8 cellular contexts compared by ENCODE assay signal in the genomic region with DNA sequence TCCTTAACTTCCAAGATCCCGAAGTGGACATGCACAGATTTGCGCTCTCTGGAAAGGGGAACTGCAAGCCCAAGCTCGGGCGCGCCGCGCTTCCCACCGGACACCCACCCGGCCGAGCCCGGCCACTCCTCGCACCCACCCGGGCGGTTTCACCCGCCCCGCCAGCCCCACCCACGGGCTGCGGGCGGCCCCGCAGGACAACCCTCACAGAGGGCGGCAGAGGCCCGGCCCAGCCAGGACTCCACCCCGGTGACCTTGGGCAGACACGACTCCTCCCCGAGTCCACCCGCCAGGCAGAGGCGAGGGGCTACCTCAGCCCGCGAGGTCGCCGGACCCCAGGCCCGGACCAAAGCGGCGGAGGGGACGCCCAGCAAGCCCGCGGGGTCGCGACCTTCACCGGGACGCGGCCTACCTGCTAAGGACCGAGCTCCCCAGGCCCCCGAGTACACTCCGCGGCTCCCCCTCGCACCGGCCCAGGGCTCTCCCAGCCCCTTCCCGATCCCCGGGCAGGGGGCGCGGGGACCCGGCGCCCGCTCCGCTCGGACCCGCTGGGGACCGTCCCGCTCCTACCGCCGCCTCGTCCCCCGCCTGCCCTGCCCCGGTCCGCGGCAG.
DNase-seq lines count a peak whose midpoint lies in the region; ATAC-seq, FAIRE-seq and TF ChIP-seq lines count a peak whose summit lies in the region.
"Not testable (repeated sequence)": the region's sequence is repeated elsewhere in the genome, so short reads cannot be mapped to it uniquely, and the experiment has no call there.

No MANE protein-coding gene starts in this region.

- CTCF ChIA-PET in AG04449 (lab: Yijun Ruan, JAX), result interaction anchor here (0.6 kb wide), 1 partner anchor 28 kb away, joined by 3 read pairs; no protein-coding TSS in a partner anchor
- CTCF ChIA-PET in endothelial cell of umbilical vein (lab: Charles Lee); HepG2 (lab: Yijun Ruan, JAX; ENCODE audit: low intra/inter-chr PET ratio, low total read pairs): not testable (repeated sequence)

- not testable (repeated sequence) for TF ChIP-seq POLR2A in endothelial cell of umbilical vein (IDR thresholded peaks at IDR 0.05; ENCODE audit: low read depth, low read length); HepG2 (IDR thresholded peaks at IDR 0.05; ENCODE audit: insufficient read depth in 1 of 2, low read depth in 2 of 2, low read length in 2 of 2)

- intact Hi-C loops in endothelial cell of umbilical vein (cut with micrococcal nuclease); HepG2 (cut with micrococcal nuclease; ENCODE audit: unreplicated experiment); sciatic nerve (cut with DNase I): not testable (repeated sequence)

- not testable (repeated sequence) for H4K20me1 ChIP-seq in KMS-11 (ENCODE audit: insufficient read depth); endothelial cell of umbilical vein (replicated peaks; ENCODE audit: control insufficient read depth, extremely low read depth, insufficient read depth, low read length); HepG2 (ENCODE audit: insufficient read depth, low read length)

- dilution Hi-C loops in endothelial cell of umbilical vein (cut with MboI; ENCODE audit: extremely low pct_ligation_motif_present, low sequenced_read_pairs), result not testable (repeated sequence)

- H2AFZ ChIP-seq in KMS-11 (ENCODE audit: low read depth), result peak overlapping the region; percentile 94; the same call in 1 of the 2 replicates
- not testable (repeated sequence) for H2AFZ ChIP-seq in endothelial cell of umbilical vein (ENCODE audit: low read depth, low read length); HepG2 (ENCODE audit: low read length)

- in situ Hi-C loops in HepG2 (cut with HindIII; ENCODE audit: extremely low pct_ligation_motif_present, low pct_unique_long_range_greater_than_20kb), result not testable (repeated sequence)

- not testable (repeated sequence) for H3K4me1 Mint-ChIP-seq in activated T-cell treated with anti-CD3 and anti-CD28 coated beads, Interleukin-2, amount 50 U/mL, for 4 hours (ENCODE audit: low read depth)

- H3K4me3 Mint-ChIP-seq in activated T-cell treated with anti-CD3 and anti-CD28 coated beads, Interleukin-2, amount 50 U/mL, for 4 hours, result peak overlapping the region; percentile 77

- POLR2A ChIA-PET in AG04449 (lab: Yijun Ruan, JAX); endothelial cell of umbilical vein (lab: Charles Lee); HepG2 (lab: Yijun Ruan, JAX): not testable (repeated sequence)

- not testable (repeated sequence) for TF ChIP-seq EP300 in HepG2 (IDR thresholded peaks at IDR 0.05; ENCODE audit: low read depth in 2 of 2, low read length in 2 of 2); HepG2 (CRISPR knock-in tag; IDR thresholded peaks at IDR 0.05; ENCODE audit: borderline replicate concordance)

- ATAC-seq in GM19328 (IDR thresholded peaks at IDR 0.05; ENCODE audit: unreplicated experiment) (peak; percentile 48), HG02840 (IDR thresholded peaks at IDR 0.05; ENCODE audit: low FRiP score, unreplicated experiment) (peak; percentile 71), HepG2 (peak; percentile 91), sciatic nerve (peak; percentile 92)
- peak; percentile 46 to 54 for ATAC-seq in activated T-cell treated with anti-CD3 and anti-CD28 coated beads, Interleukin-2, amount 50 U/mL, for 4 hours

- not testable (repeated sequence) for H3K36me3 ChIP-seq in KMS-11 (ENCODE audit: insufficient read depth); endothelial cell of umbilical vein (ENCODE audit: control insufficient read depth in 2 of 2, extremely low read depth in 1 of 2, insufficient read depth in 2 of 2, low read length in 2 of 2); HepG2 (replicated peaks in 1 of 2; ENCODE audit: control insufficient read depth in 1 of 2, insufficient read depth in 2 of 2, low read length in 2 of 2)

- H3K27ac ChIP-seq in KMS-11; endothelial cell of umbilical vein (ENCODE audit: insufficient read depth, low read depth, low read length): not testable (repeated sequence)
- H3K27ac ChIP-seq in HepG2 (ENCODE audit: extremely low read length, insufficient read depth, low read length), result peak overlapping the region; percentile 62

- not testable (repeated sequence) for TF ChIP-seq RAD21 in HepG2 (CRISPR knock-in tag; IDR thresholded peaks at IDR 0.05)

- peak overlapping the region; percentile 53; the same call in 1 of the 2 replicates for H3K9ac ChIP-seq in KMS-11
- not testable (repeated sequence) for H3K9ac ChIP-seq in endothelial cell of umbilical vein (replicated peaks; ENCODE audit: extremely low read depth, insufficient read depth, low read length)
- H3K9ac ChIP-seq in HepG2 (ENCODE audit: insufficient read depth, low read depth, low read length), result peak overlapping the region; percentile 65

- FAIRE-seq in endothelial cell of umbilical vein (lab: Jason Lieb, UNC); HepG2 (lab: Jason Lieb, UNC): not testable (repeated sequence)

- H3K27me3 Mint-ChIP-seq in activated T-cell treated with anti-CD3 and anti-CD28 coated beads, Interleukin-2, amount 50 U/mL, for 4 hours (ENCODE audit: low read depth), result not testable (repeated sequence)

- DNase-seq in AG04449 (ENCODE audit: low read depth, low spot score); activated T-cell treated with anti-CD3 and anti-CD28 coated beads, Interleukin-2, amount 50 U/mL, for 4 hours; endothelial cell of umbilical vein (ENCODE audit: low read depth, low spot score); HepG2 (ENCODE audit: low spot score); sciatic nerve (ENCODE audit: low spot score): not testable (repeated sequence)

- H3K4me3 ChIP-seq in AG04449 (ENCODE audit: low read depth, low read length) (peak overlapping the region; percentile 66), endothelial cell of umbilical vein (replicated peaks in 1 of 3; ENCODE audit: insufficient read depth in 1 of 3, low read depth in 1 of 3, low read length in 3 of 3) (peak overlapping the region in 2 of 3 experiments; percentile 48 to 66), HepG2 (replicated peaks in 1 of 3; ENCODE audit: insufficient read depth in 1 of 3, low read depth in 2 of 3, low read length in 3 of 3) (peak overlapping the region; percentile 26 to 70 (median 70); a peak in 4 of 6 replicates)
- not testable (repeated sequence) for H3K4me3 ChIP-seq in KMS-11 (IDR thresholded peaks at IDR 0.05; ENCODE audit: insufficient read depth, low read depth, low read length)

- H3K9me3 ChIP-seq in endothelial cell of umbilical vein (replicated peaks; ENCODE audit: control insufficient read depth, insufficient read depth, low read length); HepG2 (ENCODE audit: low read length): not testable (repeated sequence)

- WGBS in HepG2 (ENCODE audit: low lambda C conversion rate), result no CpG with 5 or more reads among the region's 67 CpGs

- H3K79me2 ChIP-seq in KMS-11 (ENCODE audit: insufficient read depth, low read depth), result peaks cover 11% of the 10 kb centered on the region; the same call in 1 of the 2 replicates
- H3K79me2 ChIP-seq in endothelial cell of umbilical vein (ENCODE audit: control insufficient read depth, insufficient read depth, low read length), result peaks cover 13% of the 10 kb centered on the region
- H3K79me2 ChIP-seq in HepG2 (ENCODE audit: insufficient read depth, low read length), result peaks cover 13% of the 10 kb centered on the region

- peak overlapping the region; percentile 62; the same call in 1 of the 2 replicates for H3K4me2 ChIP-seq in KMS-11
- H3K4me2 ChIP-seq in endothelial cell of umbilical vein (ENCODE audit: insufficient read depth, low read length), result peak overlapping the region; percentile 42
- not testable (repeated sequence) for H3K4me2 ChIP-seq in HepG2 (ENCODE audit: low read depth, low read length)

- not testable (repeated sequence) for H3K9me3 Mint-ChIP-seq in activated T-cell treated with anti-CD3 and anti-CD28 coated beads, Interleukin-2, amount 50 U/mL, for 4 hours

- not testable (repeated sequence) for TF ChIP-seq CTCF in AG04449 (IDR thresholded peaks at IDR 0.05; ENCODE audit: insufficient read depth, low read length, missing control alignments); KMS-11 (conservative IDR thresholded peaks at IDR 0.05; ENCODE audit: low read depth, low read length); endothelial cell of umbilical vein (IDR thresholded peaks at IDR 0.05; ENCODE audit: extremely low read depth in 1 of 2, insufficient read depth in 1 of 2, low read depth in 1 of 2, low read length in 2 of 2); HepG2 (CRISPR knock-in tag; IDR thresholded peaks at IDR 0.05)

- not testable (repeated sequence) for H3K36me3 Mint-ChIP-seq in activated T-cell treated with anti-CD3 and anti-CD28 coated beads, Interleukin-2, amount 50 U/mL, for 4 hours (ENCODE audit: insufficient read depth)

- not testable (repeated sequence) for H3K27me3 ChIP-seq in KMS-11 (ENCODE audit: insufficient read depth, low read depth); endothelial cell of umbilical vein (ENCODE audit: control insufficient read depth in 2 of 2, insufficient read depth in 2 of 2, low read length in 2 of 2); HepG2 (ENCODE audit: control insufficient read depth in 1 of 2, insufficient read depth in 2 of 2, low read length in 2 of 2)

- not testable (repeated sequence) for H3K9me1 ChIP-seq in endothelial cell of umbilical vein (replicated peaks; ENCODE audit: control insufficient read depth, extremely low read depth, insufficient read depth, low read length)

- not testable (repeated sequence) for H3K4me1 ChIP-seq in KMS-11 (ENCODE audit: low read depth, poor library complexity, severe bottlenecking); endothelial cell of umbilical vein (ENCODE audit: control insufficient read depth, extremely low read depth, insufficient read depth, low read length); HepG2 (ENCODE audit: insufficient read depth, low read length)

- BruUV-seq in endothelial cell of umbilical vein (replicated peaks; lab: Mats Ljungman, UMichigan); HepG2 (replicated peaks; lab: Mats Ljungman, UMichigan): not testable (repeated sequence)
